ENCODE assay signal across 8 cellular contexts in genomic region chr12:120199595-120200306, GRCh38. TPM values are rescaled to one million over a fixed set of nuclear protein-coding genes. Genes with fewer than 3 reads are reported as not detected.
A peak's percentile ranks its signal among the peaks of the same experiment; 100 is the strongest.
DNase-seq lines count a peak whose midpoint lies in the region; ATAC-seq, FAIRE-seq and TF ChIP-seq lines count a peak whose summit lies in the region.

No MANE protein-coding gene starts in this region.

- H3K36me3 ChIP-seq in ACC112 (ENCODE audit: insufficient read depth, low read length): peaks cover 28% of the 10 kb centered on the region
- peaks cover 3 to 25% of the 10 kb centered on the region in 2 donors for H3K36me3 ChIP-seq in prostate gland

- H3K9me3 Mint-ChIP-seq in activated CD8-positive, alpha-beta memory T cell treated with anti-CD3 and anti-CD28 coated beads, Interleukin-2, amount 10 ng/mL, durations not matched to agents 7 days and 5 days (ENCODE audit: low read depth): no peaks in the 10 kb centered on the region

- peak overlapping the region; percentile 89 for H3K4me3 Mint-ChIP-seq in activated CD8-positive, alpha-beta memory T cell treated with anti-CD3 and anti-CD28 coated beads, Interleukin-2, amount 10 ng/mL, durations not matched to agents 7 days and 5 days

- no peak for ATAC-seq in activated CD8-positive, alpha-beta memory T cell treated with anti-CD3 and anti-CD28 coated beads, Interleukin-2, amount 10 ng/mL, durations not matched to agents 7 days and 5 days
- ATAC-seq in HG03469 (IDR thresholded peaks at IDR 0.05; ENCODE audit: unreplicated experiment) (no peak), HG02623 (IDR thresholded peaks at IDR 0.05; ENCODE audit: unreplicated experiment) (no peak)

- no peak for TF ChIP-seq CTCF in prostate gland (IDR thresholded peaks at IDR 0.05)

- H2AFZ ChIP-seq in ACC112 (ENCODE audit: low read length, unreplicated experiment): no peak overlapping the region

- peak overlapping the region; percentile 99 for H3K27ac Mint-ChIP-seq in activated CD8-positive, alpha-beta memory T cell treated with anti-CD3 and anti-CD28 coated beads, Interleukin-2, amount 10 ng/mL, durations not matched to agents 7 days and 5 days

- CTCF ChIA-PET in activated CD8-positive, alpha-beta memory T cell treated with anti-CD3 and anti-CD28 coated beads, Interleukin-2, amount 10 ng/mL, durations not matched to agents 7 days and 5 days (lab: Charles Lee): interaction anchor here (0.5 to 8.3 kb wide), 7 partner anchors 26 to 231 kb away, joined by 3 to 86 read pairs (median 3); partner anchors contain the start of gene PXN

- peak overlapping the region; percentile 78 for H3K27ac ChIP-seq in ACC112 (ENCODE audit: low read depth, low read length)
- peak overlapping the region; percentile 71 to 83 for H3K27ac ChIP-seq in prostate gland

- no peaks in the 10 kb centered on the region for H3K27me3 ChIP-seq in ACC112 (ENCODE audit: insufficient read depth, low read length)
- no peaks in the 10 kb centered on the region for H3K27me3 ChIP-seq in prostate gland (replicated peaks; ENCODE audit: insufficient read depth)

- peak overlapping the region; percentile 94 for H3K4me3 ChIP-seq in ACC112 (ENCODE audit: low read depth, low read length)
- H3K4me3 ChIP-seq in prostate gland: peak overlapping the region; percentile 72 to 97

- TF ChIP-seq POLR2A in prostate gland (IDR thresholded peaks at IDR 0.05): no peak

- intact Hi-C loops in prostate gland (cut with DNase I): loop anchor here (2.0 kb wide), 1 partner anchor 65 kb away; the partner anchor contains the start of gene PXN

- H3K79me2 ChIP-seq in ACC112 (ENCODE audit: control insufficient read depth, insufficient read depth, low read length, unreplicated experiment): peaks cover 52% of the 10 kb centered on the region

- H3K9me3 ChIP-seq in prostate gland: no peaks in the 10 kb centered on the region

- peaks cover 53% of the 10 kb centered on the region for H3K4me1 Mint-ChIP-seq in activated CD8-positive, alpha-beta memory T cell treated with anti-CD3 and anti-CD28 coated beads, Interleukin-2, amount 10 ng/mL, durations not matched to agents 7 days and 5 days

- H3K36me3 Mint-ChIP-seq in activated CD8-positive, alpha-beta memory T cell treated with anti-CD3 and anti-CD28 coated beads, Interleukin-2, amount 10 ng/mL, durations not matched to agents 7 days and 5 days: peaks cover 52% of the 10 kb centered on the region

- H3K27me3 Mint-ChIP-seq in activated CD8-positive, alpha-beta memory T cell treated with anti-CD3 and anti-CD28 coated beads, Interleukin-2, amount 10 ng/mL, durations not matched to agents 7 days and 5 days: no peaks in the 10 kb centered on the region

- WGBS in prostate gland: 27% methylated on average over 12 of the region's 12 CpGs

- no peak for FAIRE-seq in HTR-8/SVneo (lab: Jason Lieb, UNC)

- DNase-seq in HTR-8/SVneo (ENCODE audit: insufficient read length, low spot score) (peak; percentile 15), fibroblast of the conjunctiva (ENCODE audit: low read depth) (peak; percentile 92), prostate gland (ENCODE audit: low spot score) (no peak), GM19240 (ENCODE audit: insufficient read length, low spot score) (no peak)
- DNase-seq in activated CD8-positive, alpha-beta memory T cell treated with anti-CD3 and anti-CD28 coated beads, Interleukin-2, amount 10 ng/mL, durations not matched to agents 7 days and 5 days: peak; percentile 64

- peaks cover 42% of the 10 kb centered on the region for H3K4me1 ChIP-seq in ACC112 (ENCODE audit: control insufficient read depth, insufficient read depth, low read length, unreplicated experiment)
- peaks cover 11% of the 10 kb centered on the region for H3K4me1 ChIP-seq in prostate gland (replicated peaks)

RNA-seq across cellular contexts. Expression of gene RPLP0, which starts 1.2 kb away (rescaled TPM):
- total RNA-seq in activated CD8-positive, alpha-beta memory T cell treated with anti-CD3 and anti-CD28 coated beads, Interleukin-2, amount 10 ng/mL, durations not matched to agents 7 days and 5 days: 1,000 to 10,000 TPM; 1,755 to 2,356 TPM
- 1,000 to 10,000 TPM; 1,950 to 2,858 TPM for total RNA-seq in prostate gland

RNA-seq across cellular contexts. Expression of gene GCN1, which starts 5.2 kb away (rescaled TPM):
- total RNA-seq in activated CD8-positive, alpha-beta memory T cell treated with anti-CD3 and anti-CD28 coated beads, Interleukin-2, amount 10 ng/mL, durations not matched to agents 7 days and 5 days: 100 to 1,000 TPM; 126 to 151 TPM
- 100 to 1,000 TPM in 1 of 2 donors, 10 to 100 TPM in 1; 39.3 to 120 TPM for total RNA-seq in prostate gland

Comparison
In these comparisons a context has a peak if more than half of its experiments do, and no peak if none do; other contexts are left out.
1. DNase-seq: peak in HTR-8/SVneo (single experiment), activated CD8-positive, alpha-beta memory T cell treated with anti-CD3 and anti-CD28 coated beads, Interleukin-2, amount 10 ng/mL, durations not matched to agents 7 days and 5 days (single experiment) and fibroblast of the conjunctiva (single experiment); none in prostate gland (single experiment) and GM19240 (single experiment).